Comparison of ENCODE assay signal across 8 cellular contexts in the genomic region with DNA sequence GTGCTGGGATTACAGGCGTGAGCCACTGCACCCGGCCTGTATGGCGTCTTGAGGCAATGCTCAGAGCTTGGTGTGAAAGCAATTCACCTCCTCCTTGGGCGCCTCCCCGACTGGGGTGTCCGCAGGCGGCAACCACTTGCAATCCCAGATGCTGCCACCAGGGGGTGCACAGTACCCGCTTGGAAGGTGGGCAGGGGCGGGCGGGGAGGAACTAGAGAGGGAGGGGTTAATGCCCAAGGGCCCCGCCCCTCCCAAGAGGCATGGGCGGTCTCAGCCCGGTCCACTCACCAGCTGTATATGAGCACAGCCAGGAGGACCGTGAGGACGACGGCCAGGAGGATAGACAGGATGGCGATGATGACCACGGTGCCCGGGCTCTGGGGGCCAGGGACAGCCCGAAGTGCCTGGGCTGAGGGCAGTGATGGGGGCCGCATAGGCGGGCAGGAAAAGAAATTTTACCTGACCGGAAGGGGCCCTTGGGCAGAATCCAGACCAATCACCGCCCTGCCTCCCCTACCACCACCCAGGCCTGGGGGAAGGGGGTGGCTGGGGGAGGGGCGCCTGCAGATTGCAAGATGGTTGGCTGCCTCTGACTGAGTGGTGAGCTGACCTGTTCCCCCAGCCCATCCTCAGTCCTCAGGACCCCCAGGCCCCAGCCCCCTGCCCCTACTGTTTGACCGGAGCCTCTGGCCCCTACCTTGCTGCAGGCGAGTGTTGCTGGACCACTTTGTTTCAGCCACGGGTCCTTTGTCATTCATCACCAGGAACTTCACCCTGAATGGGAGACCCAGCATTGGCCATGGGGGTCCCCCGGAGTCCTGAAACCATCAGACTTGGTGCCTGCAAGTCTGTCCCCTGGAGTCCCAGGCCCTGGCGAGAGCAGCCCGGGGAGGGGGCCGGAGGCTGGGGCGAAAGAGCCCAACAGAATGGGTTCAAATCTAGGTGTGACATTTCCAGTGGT. TPM values are rescaled to one million over a fixed set of nuclear protein-coding genes. Genes with fewer than 3 reads are reported as not detected.
DNase-seq lines count a peak whose midpoint lies in the region; ATAC-seq and TF ChIP-seq lines count a peak whose summit lies in the region.
"Not testable (repeated sequence)": the region's sequence is repeated elsewhere in the genome, so short reads cannot be mapped to it uniquely, and the experiment has no call there.

No MANE protein-coding gene starts in this region.

- H4K5ac ChIP-seq in IMR-90 (ENCODE audit: low read depth, low read length), result not testable (repeated sequence)

- POLR2A ChIA-PET in IMR-90 (lab: Charles Lee; ENCODE audit: unreplicated experiment), result not testable (repeated sequence)

- in situ Hi-C loops in IMR-90 (cut with MboI; ENCODE audit: low sequenced_read_pairs), result not testable (repeated sequence)

- not testable (repeated sequence) for H3K36me3 ChIP-seq in IMR-90 (ENCODE audit: control insufficient read depth, insufficient read depth, low read length)

- H3K9me3 Mint-ChIP-seq in activated naive CD4-positive, alpha-beta T cell treated with anti-CD3 and anti-CD28 coated beads, Interleukin-2, amount 10 ng/mL, durations not matched to agents 7 days and 5 days; neural crest cell: not testable (repeated sequence)

- H2AK9ac ChIP-seq in IMR-90 (replicated peaks; ENCODE audit: low read depth, low read length, poor library complexity), result not testable (repeated sequence)

- not testable (repeated sequence) for H3K79me1 ChIP-seq in IMR-90 (ENCODE audit: low read depth in 1 of 2, low read length in 2 of 2)

- TF ChIP-seq RAD21 in IMR-90 (IDR thresholded peaks at IDR 0.05; ENCODE audit: low read length), result peak; percentile 45

- H2BK20ac ChIP-seq in IMR-90 (ENCODE audit: low read depth, low read length), result not testable (repeated sequence)

- not testable (repeated sequence) for H3K9ac ChIP-seq in IMR-90 (ENCODE audit: low read depth, low read length)

- not testable (repeated sequence) for H2BK15ac ChIP-seq in IMR-90 (ENCODE audit: low read depth, low read length)

- H3K4me1 ChIP-seq in IMR-90 (ENCODE audit: control insufficient read depth, insufficient read depth, low read length), result not testable (repeated sequence)

- H4K20me1 ChIP-seq in IMR-90 (ENCODE audit: insufficient read depth, low read length), result not testable (repeated sequence)

- H2AK5ac ChIP-seq in IMR-90 (ENCODE audit: low read depth, low read length), result not testable (repeated sequence)

- not testable (repeated sequence) for H3K4me2 ChIP-seq in IMR-90 (ENCODE audit: low read depth, low read length)

- not testable (repeated sequence) for H4K8ac ChIP-seq in IMR-90 (ENCODE audit: low read depth in 2 of 2, low read length in 2 of 2)

- not testable (repeated sequence) for H3K27ac Mint-ChIP-seq in T-helper 17 cell; activated naive CD4-positive, alpha-beta T cell treated with anti-CD3 and anti-CD28 coated beads, Interleukin-2, amount 10 ng/mL, durations not matched to agents 7 days and 5 days; neural crest cell (ENCODE audit: unreplicated experiment)

- H3K27me3 Mint-ChIP-seq in T-helper 17 cell; activated naive CD4-positive, alpha-beta T cell treated with anti-CD3 and anti-CD28 coated beads, Interleukin-2, amount 10 ng/mL, durations not matched to agents 7 days and 5 days; neural crest cell (ENCODE audit: low read depth): not testable (repeated sequence)

- dilution Hi-C loops in IMR-90 (cut with HindIII; ENCODE audit: low sequenced_read_pairs, unreplicated experiment), result not testable (repeated sequence)

- H2BK120ac ChIP-seq in IMR-90 (ENCODE audit: low read depth, low read length), result not testable (repeated sequence)

- BruUV-seq in IMR-90 (replicated peaks; lab: Mats Ljungman, UMichigan), result not testable (repeated sequence)

- H4K91ac ChIP-seq in IMR-90 (ENCODE audit: insufficient read depth, low read depth, low read length), result not testable (repeated sequence)

- WGBS in IMR-90 (ENCODE audit: extremely low coverage in 2 of 2, insufficient read length in 1 of 2), 2 experiments, result no CpG with 5 or more reads among the region's 33 CpGs

- H3K4ac ChIP-seq in IMR-90 (ENCODE audit: low read depth, low read length), result not testable (repeated sequence)

- peak; percentile 84 for ATAC-seq in GM21786 (IDR thresholded peaks at IDR 0.05; ENCODE audit: unreplicated experiment)
- ATAC-seq in IMR-90 (ENCODE audit: low read depth), result peak; percentile 99
- ATAC-seq in T-helper 17 cell, result peak; percentile 87

- H3K56ac ChIP-seq in IMR-90 (ENCODE audit: extremely low read depth, insufficient read depth, low read length), result not testable (repeated sequence)

- not testable (repeated sequence) for H3K36me3 Mint-ChIP-seq in T-helper 17 cell (ENCODE audit: low read depth); activated naive CD4-positive, alpha-beta T cell treated with anti-CD3 and anti-CD28 coated beads, Interleukin-2, amount 10 ng/mL, durations not matched to agents 7 days and 5 days; neural crest cell (ENCODE audit: low read depth)

- H3K4me3 ChIP-seq in IMR-90 (ENCODE audit: insufficient read depth, low read depth, low read length), result not testable (repeated sequence)

- not testable (repeated sequence) for H3K14ac ChIP-seq in IMR-90 (replicated peaks; ENCODE audit: low read depth, low read length)

- not testable (repeated sequence) for H3K4me1 Mint-ChIP-seq in T-helper 17 cell; activated naive CD4-positive, alpha-beta T cell treated with anti-CD3 and anti-CD28 coated beads, Interleukin-2, amount 10 ng/mL, durations not matched to agents 7 days and 5 days; neural crest cell

- not testable (repeated sequence) for H3K27me3 ChIP-seq in IMR-90 (ENCODE audit: control insufficient read depth, insufficient read depth, low read length)

- not testable (repeated sequence) for H3K27ac ChIP-seq in IMR-90 (ENCODE audit: insufficient read depth, low read length)

- intact Hi-C loops in IMR-90 (cut with micrococcal nuclease), result not testable (repeated sequence)

- TF ChIP-seq CTCF in IMR-90 (conservative IDR thresholded peaks at IDR 0.05; ENCODE audit: low read depth, low read length) (peak; percentile 48), neural crest cell (conservative IDR thresholded peaks at IDR 0.05) (peak; percentile 71)

- not testable (repeated sequence) for H3K9me1 ChIP-seq in IMR-90 (ENCODE audit: insufficient read depth, low read length)

- not testable (repeated sequence) for H2BK5ac ChIP-seq in IMR-90 (ENCODE audit: low read depth, low read length, poor library complexity, severe bottlenecking)

- not testable (repeated sequence) for TF ChIP-seq POLR2A in IMR-90 (IDR thresholded peaks at IDR 0.05; ENCODE audit: low read depth, low read length)

- not testable (repeated sequence) for H3K9me3 ChIP-seq in IMR-90 (ENCODE audit: control insufficient read depth, insufficient read depth, low read length); T-helper 17 cell (ENCODE audit: control insufficient read depth, low read length, poor library complexity, severe bottlenecking)

- H3K23ac ChIP-seq in IMR-90 (ENCODE audit: low read depth, low read length), result not testable (repeated sequence)

- DNase-seq in Daoy (ENCODE audit: low read depth), result peak; percentile 89
- peak; percentile 57 for DNase-seq in IMR-90
- peak; percentile 23 to 85 (median 34) for DNase-seq in T-helper 17 cell
- peak; percentile 88 for DNase-seq in activated naive CD4-positive, alpha-beta T cell treated with anti-CD3 and anti-CD28 coated beads, Interleukin-2, amount 10 ng/mL, durations not matched to agents 7 days and 5 days
- DNase-seq in foreskin melanocyte, result peak; percentile 14
- peak; percentile 86 for DNase-seq in neural crest cell (ENCODE audit: low read depth, low spot score)
- peak; percentile 66 to 73 for DNase-seq in stimulated activated CD8-positive, alpha-beta memory T cell treated with anti-CD3 and anti-CD28 coated beads, Interleukin-7, amount 100 ng/mL, for 4 hours (ENCODE audit: low read depth in 2 of 2)

- H3K18ac ChIP-seq in IMR-90 (ENCODE audit: low read depth, low read length), result not testable (repeated sequence)

- H3K4me3 Mint-ChIP-seq in T-helper 17 cell (peak overlapping the region; percentile 70), neural crest cell (peak overlapping the region; percentile 74)
- not testable (repeated sequence) for H3K4me3 Mint-ChIP-seq in activated naive CD4-positive, alpha-beta T cell treated with anti-CD3 and anti-CD28 coated beads, Interleukin-2, amount 10 ng/mL, durations not matched to agents 7 days and 5 days

- CTCF ChIA-PET in IMR-90 (lab: Yijun Ruan, JAX); activated naive CD4-positive, alpha-beta T cell treated with anti-CD3 and anti-CD28 coated beads, Interleukin-2, amount 10 ng/mL, durations not matched to agents 7 days and 5 days (lab: Charles Lee): not testable (repeated sequence)

- H2AFZ ChIP-seq in IMR-90 (replicated peaks; ENCODE audit: low read length, poor library complexity), result not testable (repeated sequence)

TF ChIP-seq in IMR-90, 13 proteins besides CTCF, POLR2A, EP300 and RAD21 (continues in another document):
- peak; percentile 69; the same call in 1 of the 2 replicates for TF ChIP-seq MAZ (IDR thresholded peaks at IDR 0.05; ENCODE audit: borderline replicate concordance, low read depth, low read length)

RNA-seq across cellular contexts. Expression of a gene that starts 11.5 kb away (rescaled TPM):
- total RNA-seq in Daoy (2014; rRNA removed; shearing (Covaris generic)), result not detected in 2 replicates
- total RNA-seq in IMR-90 (2012; rRNA removed) (not detected in 2 replicates), T-helper 17 cell (under 1 TPM in 1 of 2 donors, not detected in 1; 0.18 TPM), neural crest cell (not detected in 2 replicates)
- polyA plus RNA-seq in IMR-90 (2012; rRNA removed), result not detected in 2 replicates
- not detected in 2 replicates for polyA plus RNA-seq in IMR-90 (2012; cell fraction: cytosol; rRNA removed)
- not detected in 2 replicates for polyA plus RNA-seq in IMR-90 (2012; cell fraction: nucleus; rRNA removed; ENCODE audit: low replicate concordance)

RNA-seq across cellular contexts. Expression of a gene that starts 58.3 kb away (rescaled TPM):
- total RNA-seq in Daoy (2014; rRNA removed; shearing (Covaris generic)), result 183 and 191 TPM in 2 replicates
- 166 and 179 TPM in 2 replicates for total RNA-seq in IMR-90 (2012; rRNA removed)
- 137 and 157 TPM in 2 replicates for polyA plus RNA-seq in IMR-90 (2012; rRNA removed)
- 104 and 186 TPM in 2 replicates for polyA plus RNA-seq in IMR-90 (2012; cell fraction: cytosol; rRNA removed)
- 113 and 184 TPM in 2 replicates for polyA plus RNA-seq in IMR-90 (2012; cell fraction: nucleus; rRNA removed; ENCODE audit: low replicate concordance)
- total RNA-seq in T-helper 17 cell, result 100 to 1,000 TPM in 1 of 2 donors, 10 to 100 TPM in 1; 91.1 to 104 TPM
- total RNA-seq in neural crest cell, result 74.1 and 74.6 TPM in 2 replicates

RNA-seq across cellular contexts. Expression of a gene that starts 59.9 kb away (rescaled TPM):
- 39.8 and 46.2 TPM in 2 replicates for total RNA-seq in Daoy (2014; rRNA removed; shearing (Covaris generic))
- total RNA-seq in IMR-90 (2012; rRNA removed) (8.6 and 9.7 TPM in 2 replicates), T-helper 17 cell (1 to 10 TPM; 6.4 to 6.9 TPM), neural crest cell (14.1 and 15.6 TPM in 2 replicates)
- 9.7 and 10.5 TPM in 2 replicates for polyA plus RNA-seq in IMR-90 (2012; rRNA removed)
- polyA plus RNA-seq in IMR-90 (2012; cell fraction: cytosol; rRNA removed), result 7.5 and 11.0 TPM in 2 replicates
- polyA plus RNA-seq in IMR-90 (2012; cell fraction: nucleus; rRNA removed; ENCODE audit: low replicate concordance), result 5.7 and 6.0 TPM in 2 replicates

Comparison
In these comparisons a context has a peak if more than half of its experiments do, and no peak if none do; other contexts are left out.
1. DNase-seq: peak in every context shown above with its lines; median percentile 89 in Daoy; 88 in activated naive CD4-positive, alpha-beta T cell treated with anti-CD3 and anti-CD28 coated beads, Interleukin-2, amount 10 ng/mL, durations not matched to agents 7 days and 5 days; 86 in neural crest cell; 70 in stimulated activated CD8-positive, alpha-beta memory T cell treated with anti-CD3 and anti-CD28 coated beads, Interleukin-7, amount 100 ng/mL, for 4 hours; 57 in IMR-90; 34 in T-helper 17 cell; 14 in foreskin melanocyte.